ENCODE assay signal across 8 cellular contexts in genomic region chr1:52554267-52554640, GRCh38. TPM values are rescaled to one million over a fixed set of nuclear protein-coding genes. Genes with fewer than 3 reads are reported as not detected.
A peak's percentile ranks its signal among the peaks of the same experiment; 100 is the strongest.
DNase-seq lines count a peak whose midpoint lies in the region; ATAC-seq and TF ChIP-seq lines count a peak whose summit lies in the region.

No MANE protein-coding gene starts in this region.

- H3K4me1 ChIP-seq in CD8-positive, alpha-beta memory T cell (ENCODE audit: insufficient read depth, low read length), result peaks cover 27% of the 10 kb centered on the region
- H3K4me1 ChIP-seq in Karpas-422 (ENCODE audit: low read length), result peaks cover 35% of the 10 kb centered on the region

- H3K79me2 ChIP-seq in Karpas-422 (ENCODE audit: low read length), result peaks cover 36% of the 10 kb centered on the region

- no peak for ATAC-seq in GM18861 (IDR thresholded peaks at IDR 0.05; ENCODE audit: unreplicated experiment)

- H3K27me3 Mint-ChIP-seq in CD8-positive, alpha-beta memory T cell, result no peaks in the 10 kb centered on the region
- no peaks in the 10 kb centered on the region for H3K27me3 Mint-ChIP-seq in neural crest cell (ENCODE audit: low read depth)

- POLR2A ChIA-PET in CD8-positive, alpha-beta memory T cell (lab: Charles Lee), result interaction anchor here (1.4 to 2.1 kb wide), 5 partner anchors 14 to 86 kb away, joined by 4 to 18 read pairs (median 13); partner anchors contain the start of gene SHISAL2A

- H3K9me2 ChIP-seq in Karpas-422 (replicated peaks; ENCODE audit: insufficient read depth, low read length), result no peaks in the 10 kb centered on the region

- H3K9me3 Mint-ChIP-seq in CD8-positive, alpha-beta memory T cell, result no peaks in the 10 kb centered on the region
- H3K9me3 Mint-ChIP-seq in neural crest cell, result no peaks in the 10 kb centered on the region

- H3K27ac Mint-ChIP-seq in CD8-positive, alpha-beta memory T cell, result peak overlapping the region in 7 of 8 donors; percentile 58 to 86 (median 80)
- peak overlapping the region; percentile 97 for H3K27ac Mint-ChIP-seq in neural crest cell (ENCODE audit: unreplicated experiment)

- H3K36me3 ChIP-seq in CD8-positive, alpha-beta memory T cell (ENCODE audit: insufficient read depth, low read length), result no peaks in the 10 kb centered on the region
- no peaks in the 10 kb centered on the region for H3K36me3 ChIP-seq in Karpas-422 (ENCODE audit: insufficient read depth, low read length)

- no peak overlapping the region for H3K4me3 ChIP-seq in CD8-positive, alpha-beta memory T cell (ENCODE audit: low read length)
- H3K4me3 ChIP-seq in Karpas-422 (ENCODE audit: low read length) (peak overlapping the region; percentile 89), cardiac fibroblast (replicated peaks in 1 of 2; ENCODE audit: low read depth in 2 of 2, low read length in 2 of 2) (peak overlapping the region; percentile 84 to 89)

- no peak overlapping the region for H3K27ac ChIP-seq in CD8-positive, alpha-beta memory T cell (ENCODE audit: low read depth, low read length)
- no peak overlapping the region for H3K27ac ChIP-seq in Karpas-422 (ENCODE audit: low read length)

- no peak for TF ChIP-seq CTCF in cardiac fibroblast (IDR thresholded peaks at IDR 0.05; ENCODE audit: low read depth, low read length)
- no peak for TF ChIP-seq CTCF in neural crest cell (conservative IDR thresholded peaks at IDR 0.05)

- peak overlapping the region; percentile 81 for H2AFZ ChIP-seq in Karpas-422 (ENCODE audit: low read length)

- H3K27me3 ChIP-seq in CD8-positive, alpha-beta memory T cell (ENCODE audit: insufficient read depth, low read length, poor library complexity, severe bottlenecking), result no peaks in the 10 kb centered on the region
- H3K27me3 ChIP-seq in Karpas-422 (ENCODE audit: low read length), result no peaks in the 10 kb centered on the region

- H4K20me1 ChIP-seq in Karpas-422 (ENCODE audit: insufficient read depth, low read depth, low read length), result no peaks in the 10 kb centered on the region; the same call in 1 of the 2 replicates

- H3K4me3 Mint-ChIP-seq in CD8-positive, alpha-beta memory T cell, result peak overlapping the region in 5 of 7 donors; percentile 70 to 78 (median 75)
- peak overlapping the region; percentile 88 for H3K4me3 Mint-ChIP-seq in neural crest cell

- DNase-seq in CD8-positive, alpha-beta memory T cell, result no peak
- DNase-seq in Karpas-422 (no peak), cardiac fibroblast (ENCODE audit: low read depth in 2 of 2) (no peak), neural crest cell (ENCODE audit: low read depth, low spot score) (no peak), NCI-H1092 (lab: John Stamatoyannopoulos, UW) (no peak), DMS 273 treated with DMSO at 0.1 percent for 48 hours (lab: John Stamatoyannopoulos, UW) (no peak)
- DNase-seq in activated CD8-positive, alpha-beta memory T cell treated with anti-CD3 and anti-CD28 coated beads for 24 hours, result no peak

- H3K9me3 ChIP-seq in CD8-positive, alpha-beta memory T cell (ENCODE audit: low read length), result no peaks in the 10 kb centered on the region
- H3K9me3 ChIP-seq in Karpas-422 (ENCODE audit: low read length), result no peaks in the 10 kb centered on the region

- peaks cover 20 to 30% (median 27%) of the 10 kb centered on the region in 3 donors for H3K4me1 Mint-ChIP-seq in CD8-positive, alpha-beta memory T cell
- H3K4me1 Mint-ChIP-seq in neural crest cell, result peaks cover 25% of the 10 kb centered on the region

- no peaks in the 10 kb centered on the region for H3K36me3 Mint-ChIP-seq in CD8-positive, alpha-beta memory T cell
- no peaks in the 10 kb centered on the region for H3K36me3 Mint-ChIP-seq in neural crest cell (ENCODE audit: low read depth)

- peak overlapping the region; percentile 86 for H3K4me2 ChIP-seq in Karpas-422 (ENCODE audit: low read depth, low read length, poor library complexity, severe bottlenecking)

- peak overlapping the region; percentile 90 for H3K9ac ChIP-seq in Karpas-422 (ENCODE audit: low read length)

- CTCF ChIA-PET in CD8-positive, alpha-beta memory T cell (lab: Charles Lee), result interaction anchor here (1.9 kb wide), 1 partner anchor 149 kb away, joined by 6 read pairs; the partner anchor contains the start of genes ORC1 and PRPF38A

RNA-seq across cellular contexts. Expression of gene TUT4, which starts 1.4 kb away (rescaled TPM):
- 10 to 100 TPM; 54.1 to 63.1 TPM for total RNA-seq in CD8-positive, alpha-beta memory T cell
- polyA plus RNA-seq in CD8-positive, alpha-beta memory T cell, result 40.1 TPM
- 53.6 and 97.8 TPM in 2 replicates for total RNA-seq in Karpas-422 (2014; rRNA removed; shearing (Covaris generic); ENCODE audit: low replicate concordance)
- 88.0 and 89.6 TPM in 2 replicates for total RNA-seq in neural crest cell

RNA-seq across cellular contexts. Expression of gene GPX7, which starts 47.9 kb away (rescaled TPM):
- total RNA-seq in CD8-positive, alpha-beta memory T cell, result 10 to 100 TPM; 29.9 to 30.0 TPM
- polyA plus RNA-seq in CD8-positive, alpha-beta memory T cell, result 31.9 TPM
- total RNA-seq in Karpas-422 (2014; rRNA removed; shearing (Covaris generic); ENCODE audit: low replicate concordance), result 90.5 and 90.8 TPM in 2 replicates
- 30.6 and 31.1 TPM in 2 replicates for total RNA-seq in neural crest cell
